In the genomic region with DNA sequence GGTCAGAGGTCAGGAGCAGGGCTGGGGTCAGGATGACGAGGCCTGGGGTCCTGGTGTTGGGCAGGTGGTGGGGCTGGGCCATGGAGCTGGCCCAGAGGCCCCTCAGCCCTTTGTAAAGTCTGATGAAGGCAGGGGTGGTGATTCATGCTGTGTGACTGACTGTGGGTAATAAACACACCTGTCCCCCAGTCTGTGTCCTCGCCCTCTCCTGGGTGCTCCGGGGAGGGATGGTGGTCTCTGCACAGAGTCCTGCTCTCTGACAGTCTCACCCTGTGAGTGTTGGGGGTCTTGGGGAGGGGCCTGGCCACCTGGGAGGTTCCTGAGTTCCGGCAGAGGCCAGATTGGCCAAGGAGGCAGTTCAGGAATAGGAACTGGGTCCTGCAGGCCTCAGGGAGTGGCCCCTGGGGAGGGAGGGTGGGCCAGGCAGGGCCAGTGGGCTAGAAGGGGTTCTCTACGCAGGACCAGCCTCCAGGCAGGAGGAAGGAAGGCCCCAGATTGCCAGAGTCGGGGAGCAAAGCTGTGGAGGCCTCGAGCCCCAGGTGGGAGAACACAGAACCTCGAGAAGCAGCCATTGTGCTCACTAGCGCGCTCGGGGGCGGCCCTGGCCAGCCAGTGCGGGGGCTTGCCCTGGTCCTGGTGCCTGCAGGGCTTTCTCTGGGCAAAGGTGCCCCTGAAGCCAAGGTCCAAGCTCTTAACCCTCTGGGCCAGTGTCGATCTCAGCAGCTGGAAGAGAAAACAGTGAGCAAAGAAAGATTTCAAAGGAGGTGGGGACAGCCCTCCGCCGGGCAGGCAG, we compare ENCODE assay signal across 20 cellular contexts. TPM values are rescaled to one million over a fixed set of nuclear protein-coding genes. Genes with fewer than 3 reads are reported as not detected.
DNase-seq lines count a peak whose midpoint lies in the region; ATAC-seq and TF ChIP-seq lines count a peak whose summit lies in the region.
"Had no signal": no experiment of that assay in that cellular context is flagged by ENCODE, and none has a peak within 500 bp of the region (broad histone marks: within the 10 kb centered on the region; RNA-seq: fewer than 3 reads in every experiment).

No MANE protein-coding gene starts in this region.

- no peak for ATAC-seq in left cardiac atrium
- ATAC-seq in foreskin keratinocyte: peak; percentile 11
- ATAC-seq: K562, Panc1 had no signal

- TF ChIP-seq CTCF in foreskin keratinocyte (conservative IDR thresholded peaks at IDR 0.05): no peak

- 93% methylated on average over 16 of the region's 16 CpGs for WGBS in thymus

- H3K9me3 ChIP-seq in thymus (ENCODE audit: control insufficient read depth): no peaks in the 10 kb centered on the region

- DNase-seq in cardiac septum (ENCODE audit: low spot score) (peak; percentile 36), left cardiac atrium (no peak), foreskin keratinocyte (no peak), myocyte (ENCODE audit: low read depth) (peak; percentile 47), NCI-H2227 (lab: John Stamatoyannopoulos, UW; ENCODE audit: unreplicated experiment) (no peak), DMS79 treated with DMSO at 0.1 percent for 48 hours (lab: John Stamatoyannopoulos, UW) (no peak)
- no peak for DNase-seq in activated CD4-positive, alpha-beta T cell treated with anti-CD3 and anti-CD28 coated beads, Interleukin-2, amount 50 U/mL, for 48 hours
- DNase-seq: CD8-positive, alpha-beta memory T cell; Kasumi-1; NCI-H1092 treated with DMSO at 0.1 percent for 48 hours; NCI-H1436 treated with DMSO at 0.1 percent for 48 hours; NCI-H187 treated with DMSO at 0.1 percent for 48 hours; NCI-H446 treated with DMSO at 0.1 percent for 48 hours; NCI-H69; SHP77 treated with DMSO at 0.1 percent for 48 hours had no signal

- H3K27ac ChIP-seq in foreskin keratinocyte (no peak overlapping the region), thymus (ENCODE audit: low read depth) (peak overlapping the region; percentile 5)
- H3K27ac ChIP-seq: 22Rv1, SK-N-MC had no signal

- intact Hi-C loops in cardiac septum (cut with DNase I) (no loop called here), left cardiac atrium (cut with DNase I) (no loop called here)

- H3K4me3 ChIP-seq in thymus (ENCODE audit: low read length): no peak overlapping the region
- H3K4me3 ChIP-seq: K562, SK-N-MC had no signal

- peaks cover 23% of the 10 kb centered on the region for H3K36me3 ChIP-seq in thymus (ENCODE audit: control insufficient read depth, insufficient read depth)

- H3K27me3 ChIP-seq in foreskin keratinocyte (no peaks in the 10 kb centered on the region), thymus (ENCODE audit: control insufficient read depth, insufficient read depth) (no peaks in the 10 kb centered on the region)

- H3K4me1 ChIP-seq in foreskin keratinocyte (no peaks in the 10 kb centered on the region), thymus (ENCODE audit: control insufficient read depth, insufficient read depth, low read length) (no peaks in the 10 kb centered on the region)

RNA-seq across cellular contexts. Expression of gene ACADS, which starts 14.4 kb away (rescaled TPM):
- total RNA-seq in cardiac septum: 58.4 TPM
- total RNA-seq in left cardiac atrium: 10 to 100 TPM; 49.4 to 52.0 TPM
- total RNA-seq in foreskin keratinocyte: 5.9 and 6.2 TPM in 2 replicates
- 6.6 and 6.9 TPM in 2 replicates for polyA plus RNA-seq in foreskin keratinocyte
- 23.2 and 24.2 TPM in 2 replicates for total RNA-seq in myocyte
- polyA plus RNA-seq in myocyte (2012): 10.8 TPM
- 29.3 TPM for polyA plus RNA-seq in thymus

RNA-seq across cellular contexts. Expression of gene UNC119B, which starts 29.8 kb away (rescaled TPM):
- total RNA-seq in cardiac septum: 10.9 TPM
- 10 to 100 TPM; 14.2 to 18.2 TPM for total RNA-seq in left cardiac atrium
- 18.0 and 18.1 TPM in 2 replicates for total RNA-seq in foreskin keratinocyte
- polyA plus RNA-seq in foreskin keratinocyte: 10.0 and 10.6 TPM in 2 replicates
- total RNA-seq in myocyte: 7.8 and 9.3 TPM in 2 replicates
- 20.8 TPM for polyA plus RNA-seq in myocyte (2012)
- polyA plus RNA-seq in thymus: 12.0 TPM

RNA-seq across cellular contexts. Expression of gene MLEC, which starts 53.1 kb away (rescaled TPM):
- total RNA-seq in cardiac septum (103 TPM), left cardiac atrium (100 to 1,000 TPM; 166 to 173 TPM), foreskin keratinocyte (85.0 and 90.5 TPM in 2 replicates), myocyte (95.0 and 115 TPM in 2 replicates)
- polyA plus RNA-seq in foreskin keratinocyte (49.5 and 50.6 TPM in 2 replicates), thymus (18.5 TPM)
- polyA plus RNA-seq in myocyte (2012): 75.7 TPM

Comparison
In these comparisons a context has a peak if more than half of its experiments do, and no peak if none do; other contexts are left out.
1. DNase-seq: peak in cardiac septum (single experiment) and myocyte (single experiment); none in left cardiac atrium (single experiment), foreskin keratinocyte (0 of 2), NCI-H2227 (single experiment), activated CD4-positive, alpha-beta T cell treated with anti-CD3 and anti-CD28 coated beads, Interleukin-2, amount 50 U/mL, for 48 hours (0 of 2) and DMS79 treated with DMSO at 0.1 percent for 48 hours (single experiment).